16 cellular contexts compared by ENCODE assay signal in the genomic region with DNA sequence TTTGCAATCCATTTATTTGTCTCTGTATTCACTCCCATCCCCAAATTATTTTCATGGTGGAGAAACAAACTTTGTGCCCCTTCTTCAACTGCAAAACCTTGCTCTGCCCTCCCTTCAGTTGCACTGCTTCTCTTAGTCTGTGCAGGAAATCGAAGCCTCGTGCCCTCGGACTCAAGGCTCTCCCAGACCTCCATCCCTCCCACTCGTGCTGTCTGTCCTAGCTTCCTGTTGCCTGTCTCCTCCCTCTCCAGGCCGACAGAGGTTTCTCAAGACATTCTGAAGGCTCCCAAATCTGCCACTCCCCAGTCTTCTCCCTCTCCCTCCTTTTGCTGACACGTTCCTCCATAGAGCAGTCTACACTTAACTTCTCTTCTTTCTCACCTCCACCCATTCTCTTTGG.
A peak's percentile ranks its signal among the peaks of the same experiment; 100 is the strongest.
DNase-seq lines count a peak whose midpoint lies in the region; ATAC-seq and TF ChIP-seq lines count a peak whose summit lies in the region.
"Had no signal": no experiment of that assay in that cellular context is flagged by ENCODE, and none has a peak within 500 bp of the region (broad histone marks: within the 10 kb centered on the region; RNA-seq: fewer than 3 reads in every experiment).

No MANE protein-coding gene starts in this region.

- peaks cover 23% of the 10 kb centered on the region for H3K4me1 Mint-ChIP-seq in WTC11

- no peaks in the 10 kb centered on the region for H3K9me3 ChIP-seq in right atrium auricular region
- H3K9me3 ChIP-seq in smooth muscle cell (replicated peaks; ENCODE audit: low read depth) = no peaks in the 10 kb centered on the region
- no peaks in the 10 kb centered on the region for H3K9me3 ChIP-seq in HAP-1

- no peaks in the 10 kb centered on the region for H3F3A ChIP-seq in smooth muscle cell (ENCODE audit: low read depth)

- TF ChIP-seq CTCF in right atrium auricular region (IDR thresholded peaks at IDR 0.05) (no peak), WTC11 (IDR thresholded peaks at IDR 0.05) (no peak), smooth muscle cell (IDR thresholded peaks at IDR 0.05; ENCODE audit: borderline replicate concordance, insufficient read depth, poor library complexity, severe bottlenecking) (no peak)

- intact Hi-C loops in left ventricle myocardium superior (cut with micrococcal nuclease) = no loop called here

- H3K4me2 ChIP-seq in smooth muscle cell = peak overlapping the region; percentile 4
- H3K4me2 ChIP-seq: GM23338 had no signal

- CTCF ChIA-PET in WTC11 (lab: Charles Lee) = no interaction called here

- H3K4me1 ChIP-seq in right atrium auricular region (peaks cover 0 to 14% of the 10 kb centered on the region in 2 donors), smooth muscle cell (ENCODE audit: low read depth) (peaks cover 13% of the 10 kb centered on the region), HAP-1 (no peaks in the 10 kb centered on the region)

- H3K27me3 ChIP-seq in right atrium auricular region (no peaks in the 10 kb centered on the region), smooth muscle cell (ENCODE audit: low read depth) (no peaks in the 10 kb centered on the region), HAP-1 (ENCODE audit: low read depth) (peaks cover 18% of the 10 kb centered on the region)

- H3K27ac ChIP-seq in right atrium auricular region (peak overlapping the region in 1 of 2 donors; percentile 45), smooth muscle cell (ENCODE audit: low read depth) (no peak overlapping the region)

- POLR2A ChIA-PET in WTC11 (lab: Charles Lee) = no interaction called here

- no peak overlapping the region for H3K9ac ChIP-seq in smooth muscle cell (ENCODE audit: low read depth)

- H3K36me3 ChIP-seq in right atrium auricular region (no peaks in the 10 kb centered on the region), smooth muscle cell (ENCODE audit: low read depth) (no peaks in the 10 kb centered on the region), HAP-1 (replicated peaks) (no peaks in the 10 kb centered on the region)

- peaks cover 86% of the 10 kb centered on the region for H3K79me2 ChIP-seq in smooth muscle cell (ENCODE audit: low read depth)

- H3K36me3 Mint-ChIP-seq in WTC11 = no peaks in the 10 kb centered on the region

- peaks cover 99% of the 10 kb centered on the region for H4K20me1 ChIP-seq in smooth muscle cell (ENCODE audit: low read depth)

- no peak overlapping the region for H3K4me3 Mint-ChIP-seq in WTC11
- H3K4me3 Mint-ChIP-seq: B cell; CD4-positive, alpha-beta T cell; GM23338 had no signal

- H3K27ac Mint-ChIP-seq in WTC11 = no peak overlapping the region
- H3K27ac Mint-ChIP-seq: B cell; CD4-positive, alpha-beta T cell; GM23338 had no signal

- in situ Hi-C loops in HAP-1 (cut with MboI; ENCODE audit: low sequenced_read_pairs) = no loop called here

- H3K27me3 Mint-ChIP-seq in WTC11 (ENCODE audit: low read depth) = no peaks in the 10 kb centered on the region
- H3K27me3 Mint-ChIP-seq: CD4-positive, alpha-beta T cell had no signal

- no peaks in the 10 kb centered on the region for H3K9me3 Mint-ChIP-seq in WTC11
- H3K9me3 Mint-ChIP-seq: CD4-positive, alpha-beta T cell; GM23338 had no signal

- 54% methylated on average over 6 of the region's 6 CpGs for WGBS in smooth muscle cell (ENCODE audit: low lambda C conversion rate)

- H3K4me3 ChIP-seq in right atrium auricular region (no peak overlapping the region), smooth muscle cell (no peak overlapping the region), HAP-1 (no peak overlapping the region)
- H3K4me3 ChIP-seq: GM12878, GM23338 had no signal

- no peak for DNase-seq in left ventricle myocardium superior
- no peak for DNase-seq in right atrium auricular region (ENCODE audit: low spot score)
- no peak for DNase-seq in WTC11 (ENCODE audit: low spot score)
- DNase-seq in smooth muscle cell (lab: John Stamatoyannopoulos, UW; ENCODE audit: unreplicated experiment) = no peak
- no peak for DNase-seq in HAP-1 (ENCODE audit: low spot score in 2 of 2)
- DNase-seq in midbrain (lab: John Stamatoyannopoulos, UW) = no peak
- DNase-seq: C1 segment of cervical spinal cord; Calu3; CD4-positive, alpha-beta T cell; DMS 273 treated with DMSO at 0.1 percent for 48 hours; DMS79; H7 had no signal

- H2AFZ ChIP-seq in smooth muscle cell (ENCODE audit: low read depth) = no peak overlapping the region
- H2AFZ ChIP-seq: GM23338 had no signal

- peak; percentile 6 for ATAC-seq in left ventricle myocardium superior
- ATAC-seq in WTC11 = 0 out of 2 replicates have a peak, but pooled peaks have one; percentile 22
- no peak for ATAC-seq in HG03460 (IDR thresholded peaks at IDR 0.05; ENCODE audit: unreplicated experiment)
- ATAC-seq: GM12878, GM23338 had no signal

TF ChIP-seq in WTC11, 78 proteins besides CTCF, POLR2A, EP300 and RAD21 (continues in another document):
- TF ChIP-seq ZNF263 (CRISPR knock-in tag; IDR thresholded peaks at IDR 0.05; ENCODE audit: low read depth) = no peak
- no peak for TF ChIP-seq ZNF121 (CRISPR knock-in tag; IDR thresholded peaks at IDR 0.05)
- TF ChIP-seq SMAD3 (CRISPR knock-in tag; IDR thresholded peaks at IDR 0.05; ENCODE audit: borderline replicate concordance) = no peak
- no peak for TF ChIP-seq E2F1 (CRISPR knock-in tag; IDR thresholded peaks at IDR 0.05)
- TF ChIP-seq, protein P1, sequence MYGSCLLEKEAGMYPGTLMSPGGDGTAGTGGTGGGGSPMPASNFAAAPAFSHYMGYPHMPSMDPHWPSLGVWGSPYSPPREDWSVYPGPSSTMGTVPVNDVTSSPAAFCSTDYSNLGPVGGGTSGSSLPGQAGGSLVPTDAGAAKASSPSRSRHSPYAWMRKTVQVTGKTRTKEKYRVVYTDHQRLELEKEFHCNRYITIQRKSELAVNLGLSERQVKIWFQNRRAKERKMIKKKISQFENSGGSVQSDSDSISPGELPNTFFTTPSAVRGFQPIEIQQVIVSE (CRISPR knock-in tag; IDR thresholded peaks at IDR 0.05; ENCODE audit: borderline replicate concordance) = no peak
- no peak for TF ChIP-seq CREB1 (CRISPR knock-in tag; IDR thresholded peaks at IDR 0.05)
- TF ChIP-seq, protein P2, sequence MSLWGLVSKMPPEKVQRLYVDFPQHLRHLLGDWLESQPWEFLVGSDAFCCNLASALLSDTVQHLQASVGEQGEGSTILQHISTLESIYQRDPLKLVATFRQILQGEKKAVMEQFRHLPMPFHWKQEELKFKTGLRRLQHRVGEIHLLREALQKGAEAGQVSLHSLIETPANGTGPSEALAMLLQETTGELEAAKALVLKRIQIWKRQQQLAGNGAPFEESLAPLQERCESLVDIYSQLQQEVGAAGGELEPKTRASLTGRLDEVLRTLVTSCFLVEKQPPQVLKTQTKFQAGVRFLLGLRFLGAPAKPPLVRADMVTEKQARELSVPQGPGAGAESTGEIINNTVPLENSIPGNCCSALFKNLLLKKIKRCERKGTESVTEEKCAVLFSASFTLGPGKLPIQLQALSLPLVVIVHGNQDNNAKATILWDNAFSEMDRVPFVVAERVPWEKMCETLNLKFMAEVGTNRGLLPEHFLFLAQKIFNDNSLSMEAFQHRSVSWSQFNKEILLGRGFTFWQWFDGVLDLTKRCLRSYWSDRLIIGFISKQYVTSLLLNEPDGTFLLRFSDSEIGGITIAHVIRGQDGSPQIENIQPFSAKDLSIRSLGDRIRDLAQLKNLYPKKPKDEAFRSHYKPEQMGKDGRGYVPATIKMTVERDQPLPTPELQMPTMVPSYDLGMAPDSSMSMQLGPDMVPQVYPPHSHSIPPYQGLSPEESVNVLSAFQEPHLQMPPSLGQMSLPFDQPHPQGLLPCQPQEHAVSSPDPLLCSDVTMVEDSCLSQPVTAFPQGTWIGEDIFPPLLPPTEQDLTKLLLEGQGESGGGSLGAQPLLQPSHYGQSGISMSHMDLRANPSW (CRISPR knock-in tag; conservative IDR thresholded peaks at IDR 0.05; ENCODE audit: low read depth) = no peak
- no peak for TF ChIP-seq ZNF425 (CRISPR knock-in tag; conservative IDR thresholded peaks at IDR 0.05)
- no peak for TF ChIP-seq TEAD4 (CRISPR knock-in tag; IDR thresholded peaks at IDR 0.05)
